ENCODE assay signal across 10 cellular contexts in genomic region chr1:17060129-17060868, GRCh38. TPM values are rescaled to one million over a fixed set of nuclear protein-coding genes. Genes with fewer than 3 reads are reported as not detected.
A peak's percentile ranks its signal among the peaks of the same experiment; 100 is the strongest.
DNase-seq lines count a peak whose midpoint lies in the region; ATAC-seq and TF ChIP-seq lines count a peak whose summit lies in the region.
"Had no signal": no experiment of that assay in that cellular context is flagged by ENCODE, and none has a peak within 500 bp of the region (broad histone marks: within the 10 kb centered on the region; RNA-seq: fewer than 3 reads in every experiment).

No MANE protein-coding gene starts in this region.

- no peak overlapping the region for H3K4me3 Mint-ChIP-seq in neural crest cell
- H3K4me3 Mint-ChIP-seq: HFFc6 had no signal

- no peaks in the 10 kb centered on the region for H3K36me3 Mint-ChIP-seq in neural crest cell (ENCODE audit: low read depth)

- no peaks in the 10 kb centered on the region for H3K9me3 Mint-ChIP-seq in neural crest cell
- H3K9me3 Mint-ChIP-seq: HFFc6 had no signal

- ATAC-seq in GM18907 (IDR thresholded peaks at IDR 0.05; ENCODE audit: unreplicated experiment): no peak
- no peak for ATAC-seq in GM21529 (IDR thresholded peaks at IDR 0.05; ENCODE audit: unreplicated experiment)
- no peak for ATAC-seq in stimulated activated naive CD8-positive, alpha-beta T cell treated with anti-CD3 and anti-CD28 coated beads, Interleukin-15, Interleukin-2, amounts not matched to agents 100 U/mL and 50 U/mL, for 24 hours

- H3K27ac Mint-ChIP-seq in neural crest cell (ENCODE audit: unreplicated experiment): peak overlapping the region; percentile 68
- H3K27ac Mint-ChIP-seq: HFFc6 had no signal

- peaks cover 7% of the 10 kb centered on the region for H3K27me3 Mint-ChIP-seq in neural crest cell (ENCODE audit: low read depth)

- H3K4me1 Mint-ChIP-seq in neural crest cell: peaks cover 25% of the 10 kb centered on the region

- DNase-seq in ELF-1 (ENCODE audit: low read depth, low spot score) (peak; percentile 23), NOMO-1 (lab: John Stamatoyannopoulos, UW; ENCODE audit: unreplicated experiment in 2 of 2) (peak; percentile 65 to 92), caudate nucleus (lab: John Stamatoyannopoulos, UW) (peak in 4 of 61 donors; percentile 16 to 60 (median 44)), neural crest cell (ENCODE audit: low read depth, low spot score) (no peak), NCI-H510A (lab: John Stamatoyannopoulos, UW) (no peak)
- no peak for DNase-seq in stimulated activated naive CD8-positive, alpha-beta T cell treated with anti-CD3 and anti-CD28 coated beads, Interleukin-15, Interleukin-2, amounts not matched to agents 100 U/mL and 50 U/mL, for 24 hours

- peak overlapping the region; percentile 19 for H3K27ac ChIP-seq in caudate nucleus (ENCODE audit: low read depth, low read length)
- H3K27ac ChIP-seq: pancreas had no signal

- no peak for TF ChIP-seq CTCF in neural crest cell (conservative IDR thresholded peaks at IDR 0.05)

RNA-seq across cellular contexts. Expression of gene SDHB, which starts 6.5 kb away (rescaled TPM):
- 47.2 and 58.6 TPM in 2 replicates for total RNA-seq in neural crest cell

RNA-seq across cellular contexts. Expression of gene ATP13A2, which starts 48.6 kb away (rescaled TPM):
- 53.9 and 59.0 TPM in 2 replicates for total RNA-seq in neural crest cell

RNA-seq across cellular contexts. Expression of gene PADI2, which starts 59.0 kb away (rescaled TPM):
- 0.16 and 0.20 TPM in 2 replicates for total RNA-seq in neural crest cell

Comparison
In these comparisons a context has a peak if more than half of its experiments do, and no peak if none do; other contexts are left out.
1. DNase-seq: peak in ELF-1 (single experiment) and NOMO-1 (2 of 2); none in neural crest cell (single experiment), stimulated activated naive CD8-positive, alpha-beta T cell treated with anti-CD3 and anti-CD28 coated beads, Interleukin-15, Interleukin-2, amounts not matched to agents 100 U/mL and 50 U/mL, for 24 hours (single experiment) and NCI-H510A (single experiment).